ENCODE assay signal across 1 cellular context in genomic region chr19:45958763-45959516, GRCh38.
TF ChIP-seq lines count a peak whose summit lies in the region.

No MANE protein-coding gene starts in this region.

TF ChIP-seq in H1, 55 proteins besides CTCF, POLR2A, EP300 and RAD21 (continued from another document):
- TF ChIP-seq RNF2 (IDR thresholded peaks at IDR 0.05; ENCODE audit: borderline replicate concordance, low read depth, low read length, missing control alignments, poor library complexity, severe bottlenecking) (no peak), KDM1A (IDR thresholded peaks at IDR 0.05; ENCODE audit: borderline replicate concordance, low read length) (no peak)
